8 cellular contexts compared by ENCODE assay signal in the genomic region with DNA sequence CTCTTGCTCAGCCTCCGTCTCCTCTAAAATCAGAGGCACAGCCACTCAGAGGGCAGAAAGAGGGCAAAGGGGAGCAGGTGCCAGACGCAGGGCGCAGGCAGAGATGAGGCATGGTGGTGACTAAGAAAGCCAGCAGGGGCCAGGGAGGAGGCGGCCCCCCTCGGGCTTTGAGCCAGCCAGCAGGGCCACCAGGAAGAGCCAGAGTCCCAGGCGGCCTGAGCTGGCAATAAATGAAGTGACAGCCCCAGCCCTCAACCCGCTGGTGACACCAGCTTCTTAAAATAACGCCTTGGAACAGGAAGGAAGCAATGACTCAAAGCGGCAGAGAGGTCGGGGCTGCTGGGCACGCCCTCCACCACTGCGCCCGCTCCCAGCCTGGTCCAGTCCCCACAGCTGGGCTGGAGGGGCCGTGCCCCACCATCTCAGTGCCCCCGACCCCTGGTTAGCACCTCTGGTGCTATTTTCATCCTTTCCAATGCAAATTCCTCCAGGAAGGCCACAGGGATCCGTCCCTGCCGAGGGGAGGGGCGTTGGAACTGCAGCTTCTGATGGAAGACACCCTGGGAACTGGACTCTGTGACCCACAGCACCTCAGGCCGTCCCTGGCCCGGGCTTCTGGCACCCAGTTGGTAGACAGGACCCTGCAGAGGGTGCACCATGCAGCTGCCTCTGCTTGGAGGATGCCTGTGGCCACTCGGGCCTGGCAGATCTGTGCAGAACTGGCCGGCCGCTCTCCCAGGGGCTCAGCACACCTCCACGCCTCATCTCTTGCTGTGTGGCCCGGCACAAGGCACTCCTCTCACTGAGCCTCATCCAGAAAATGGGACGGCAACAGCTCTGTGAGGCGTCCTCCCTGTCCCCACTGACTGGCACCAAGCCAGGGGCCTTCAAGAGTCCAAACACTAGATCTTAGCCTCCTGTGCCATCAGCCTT.
DNase-seq lines count a peak whose midpoint lies in the region; ATAC-seq and TF ChIP-seq lines count a peak whose summit lies in the region.

No MANE protein-coding gene starts in this region.

- H3K27me3 ChIP-seq in sigmoid colon, result no peaks in the 10 kb centered on the region

- H3K9me3 ChIP-seq in sigmoid colon, result no peaks in the 10 kb centered on the region

- H3K4me3 ChIP-seq in sigmoid colon, result no peak overlapping the region

- intact Hi-C loops in sigmoid colon (cut with DNase I), result no loop called here

- DNase-seq in NCI-H1417 (lab: John Stamatoyannopoulos, UW) (peak in 2 of 3 experiments; percentile 69 to 79), NCI-H1417 treated with DMSO at 0.1 percent for 48 hours (lab: John Stamatoyannopoulos, UW) (no peak), RKO (ENCODE audit: low spot score) (peak; percentile 55), germinal center (ENCODE audit: low spot score) (peak; percentile 86), sigmoid colon (peak; percentile 90), NCI-H1092 (lab: John Stamatoyannopoulos, UW) (no peak)
- DNase-seq in activated T-helper 9 cell treated with anti-CD3 and anti-CD28 coated beads, Interleukin-2, amount 50 U/mL, for 16 hours (ENCODE audit: low read depth), result peak; percentile 75

- TF ChIP-seq POLR2A in sigmoid colon (IDR thresholded peaks at IDR 0.05), result no peak

- H3K4me1 ChIP-seq in sigmoid colon, result peaks cover 0 to 80% (median 70%) of the 10 kb centered on the region in 4 donors

- TF ChIP-seq CTCF in sigmoid colon (IDR thresholded peaks at IDR 0.05), result no peak

- 35 to 55% methylated on average over 27 of the region's 27 CpGs for WGBS in sigmoid colon, 2 donors

- peak in 1 of 4 donors; percentile 48 for TF ChIP-seq EP300 in sigmoid colon (IDR thresholded peaks at IDR 0.05)

- peaks cover 0 to 19% (median 9%) of the 10 kb centered on the region in 4 donors for H3K36me3 ChIP-seq in sigmoid colon

- ATAC-seq in HG03039 (IDR thresholded peaks at IDR 0.05; ENCODE audit: unreplicated experiment), result peak; percentile 57

- peak overlapping the region; percentile 77 to 97 (median 94) for H3K27ac ChIP-seq in sigmoid colon

Comparison
In these comparisons a context has a peak if more than half of its experiments do, and no peak if none do; other contexts are left out.
1. DNase-seq: peak in NCI-H1417 (2 of 3), RKO (single experiment), activated T-helper 9 cell treated with anti-CD3 and anti-CD28 coated beads, Interleukin-2, amount 50 U/mL, for 16 hours (single experiment), germinal center (single experiment) and sigmoid colon (single experiment); none in NCI-H1417 treated with DMSO at 0.1 percent for 48 hours (single experiment) and NCI-H1092 (single experiment).